ENCODE assay signal across 1 cellular context in the genomic region with DNA sequence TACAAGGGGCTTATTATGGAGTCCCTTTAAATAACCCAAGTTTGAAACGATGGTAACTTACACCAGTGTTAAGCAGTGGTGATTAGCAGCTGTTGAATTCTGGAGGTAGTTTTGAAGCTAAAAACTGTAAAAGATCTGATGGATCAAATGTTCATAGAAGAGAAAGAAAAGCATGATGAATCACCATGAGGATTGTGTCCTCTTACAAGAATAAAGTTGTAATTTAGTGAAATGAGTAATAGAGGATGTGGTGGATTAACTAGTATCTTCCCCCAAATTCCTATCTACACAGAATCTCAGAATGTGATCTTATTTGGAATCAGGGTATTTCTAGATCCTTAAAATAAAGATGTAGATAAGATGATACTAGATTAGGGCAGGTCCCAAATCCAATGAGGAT.
TF ChIP-seq lines count a peak whose summit lies in the region.

No MANE protein-coding gene starts in this region.

TF ChIP-seq in HepG2, 621 proteins besides CTCF, POLR2A, EP300 and RAD21 (continued from another document):
- TF ChIP-seq, protein P1, sequence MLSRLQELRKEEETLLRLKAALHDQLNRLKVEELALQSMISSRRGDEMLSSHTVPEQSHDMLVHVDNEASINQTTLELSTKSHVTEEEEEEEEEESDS (CRISPR knock-in tag; IDR thresholded peaks at IDR 0.05; ENCODE audit: borderline replicate concordance) = no peak
- no peak for TF ChIP-seq CENPX (CRISPR knock-in tag; IDR thresholded peaks at IDR 0.05)
- no peak for TF ChIP-seq SRSF1 (optimal IDR thresholded peaks at IDR 0.05; ENCODE audit: low read depth, low read length)
- no peak for TF ChIP-seq MAZ (IDR thresholded peaks at IDR 0.05; ENCODE audit: borderline replicate concordance, low read depth, low read length)
- TF ChIP-seq MAZ (CRISPR knock-in tag; IDR thresholded peaks at IDR 0.05; ENCODE audit: low read depth) = no peak
- TF ChIP-seq, protein P2, sequence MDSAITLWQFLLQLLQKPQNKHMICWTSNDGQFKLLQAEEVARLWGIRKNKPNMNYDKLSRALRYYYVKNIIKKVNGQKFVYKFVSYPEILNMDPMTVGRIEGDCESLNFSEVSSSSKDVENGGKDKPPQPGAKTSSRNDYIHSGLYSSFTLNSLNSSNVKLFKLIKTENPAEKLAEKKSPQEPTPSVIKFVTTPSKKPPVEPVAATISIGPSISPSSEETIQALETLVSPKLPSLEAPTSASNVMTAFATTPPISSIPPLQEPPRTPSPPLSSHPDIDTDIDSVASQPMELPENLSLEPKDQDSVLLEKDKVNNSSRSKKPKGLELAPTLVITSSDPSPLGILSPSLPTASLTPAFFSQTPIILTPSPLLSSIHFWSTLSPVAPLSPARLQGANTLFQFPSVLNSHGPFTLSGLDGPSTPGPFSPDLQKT (CRISPR knock-in tag; IDR thresholded peaks at IDR 0.05; ENCODE audit: borderline replicate concordance) = no peak
- no peak for TF ChIP-seq TAF15 (IDR thresholded peaks at IDR 0.05; ENCODE audit: low read depth, low read length, poor library complexity, severe bottlenecking)
- no peak for TF ChIP-seq ARID2 (CRISPR knock-in tag; IDR thresholded peaks at IDR 0.05; ENCODE audit: borderline replicate concordance)
- TF ChIP-seq SIX4 (CRISPR knock-in tag; IDR thresholded peaks at IDR 0.05) = no peak
- no peak for TF ChIP-seq ZBTB44 (CRISPR knock-in tag; IDR thresholded peaks at IDR 0.05)
- no peak for TF ChIP-seq ZNF605 (CRISPR knock-in tag; IDR thresholded peaks at IDR 0.05)
- no peak for TF ChIP-seq DZIP1 (CRISPR knock-in tag; IDR thresholded peaks at IDR 0.05)
- no peak for TF ChIP-seq ZNF33A (CRISPR knock-in tag; IDR thresholded peaks at IDR 0.05; ENCODE audit: borderline replicate concordance)
